ENCODE assay signal across 1 cellular context in genomic region chr20:35291654-35292503, GRCh38.
TF ChIP-seq lines count a peak whose summit lies in the region.

Gene FAM83C, minus strand, starts transcription at chr20:35292425. Its CDS starts 121 bp downstream, at chr20:35292304.

TF ChIP-seq in WTC11, 78 proteins besides CTCF, POLR2A, EP300 and RAD21 (continued from another document):
- TF ChIP-seq ZNF281 (CRISPR knock-in tag; IDR thresholded peaks at IDR 0.05) = no peak
- no peak for TF ChIP-seq EMX1 (CRISPR knock-in tag; IDR thresholded peaks at IDR 0.05)
- TF ChIP-seq MLX (CRISPR knock-in tag; IDR thresholded peaks at IDR 0.05) = no peak
- TF ChIP-seq MYBL2 (CRISPR knock-in tag; IDR thresholded peaks at IDR 0.05) = no peak
